ENCODE assay signal across 22 cellular contexts in the genomic region with DNA sequence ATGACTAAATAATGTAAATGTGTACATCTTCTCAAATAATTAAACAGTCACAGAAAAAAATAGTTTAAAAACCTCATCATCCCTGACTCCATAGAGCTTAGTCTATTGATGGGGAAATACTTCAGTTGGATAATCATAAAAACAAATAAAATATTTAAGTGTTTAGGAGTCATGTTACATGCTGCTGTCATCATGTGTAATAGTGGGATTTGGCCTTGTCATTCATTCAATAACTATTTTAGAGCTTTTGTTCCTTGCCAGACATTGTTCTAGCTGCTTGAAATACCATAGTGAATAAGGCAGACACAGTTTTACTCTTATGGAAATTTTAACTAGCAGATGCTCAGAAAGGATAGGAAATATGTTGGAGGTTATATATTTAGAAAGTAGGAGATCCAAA.
A peak's percentile ranks its signal among the peaks of the same experiment; 100 is the strongest.
DNase-seq lines count a peak whose midpoint lies in the region; ATAC-seq and TF ChIP-seq lines count a peak whose summit lies in the region.
"Had no signal": no experiment of that assay in that cellular context is flagged by ENCODE, and none has a peak within 500 bp of the region (broad histone marks: within the 10 kb centered on the region; RNA-seq: fewer than 3 reads in every experiment).

No MANE protein-coding gene starts in this region.

- H3K4me3 ChIP-seq in adipocyte (ENCODE audit: low read length) (no peak overlapping the region), fibroblast of mammary gland (ENCODE audit: control insufficient read depth, low read depth, low read length) (no peak overlapping the region)
- H3K4me3 ChIP-seq: transverse colon had no signal

- peaks cover 4% of the 10 kb centered on the region for H3K4me1 ChIP-seq in adipocyte (ENCODE audit: control insufficient read depth, insufficient read depth, low read length)
- H3K4me1 ChIP-seq: transverse colon had no signal

- no peaks in the 10 kb centered on the region for H3K36me3 ChIP-seq in adipocyte (ENCODE audit: control insufficient read depth, insufficient read depth, low read length, severe bottlenecking)
- H3K36me3 ChIP-seq: transverse colon had no signal

- peak; percentile 17 for DNase-seq in NCI-H446 treated with DMSO at 0.1 percent for 48 hours (lab: John Stamatoyannopoulos, UW)
- DNase-seq in NCI-H446 (lab: John Stamatoyannopoulos, UW), result no peak
- peak; percentile 77 for DNase-seq in adipocyte (ENCODE audit: low read depth)
- peak; percentile 78 for DNase-seq in fibroblast of mammary gland (ENCODE audit: low read depth)
- DNase-seq in NCI-H146 treated with DMSO at 0.1 percent for 48 hours (lab: John Stamatoyannopoulos, UW; ENCODE audit: unreplicated experiment), result no peak
- DNase-seq in AML-193 (lab: John Stamatoyannopoulos, UW), result no peak
- no peak for DNase-seq in GF-D8 (lab: John Stamatoyannopoulos, UW)
- DNase-seq: 8988T; activated CD4-positive, CD25-positive, alpha-beta regulatory T cell treated with anti-CD3 and anti-CD28 coated beads, Interleukin-2, amount 50 U/mL, for 72 hours; activated gamma-delta T cell; CD4-positive, alpha-beta T cell; DND-41; kidney; MM.1S; natural killer cell; NCI-H2029; NCI-H524 treated with DMSO at 0.1 percent for 48 hours; SHP77 treated with DMSO at 0.1 percent for 48 hours; stimulated activated naive CD4-positive, alpha-beta T cell; T-helper 9 cell; transverse colon had no signal

- H3K9me3 ChIP-seq in adipocyte (ENCODE audit: control insufficient read depth, low read length), result no peaks in the 10 kb centered on the region
- H3K9me3 ChIP-seq: transverse colon had no signal

- H3K27me3 ChIP-seq in adipocyte (replicated peaks; ENCODE audit: control insufficient read depth, insufficient read depth, low read length), result no peaks in the 10 kb centered on the region
- H3K27me3 ChIP-seq: transverse colon had no signal

- H3K9ac ChIP-seq in adipocyte (ENCODE audit: low read length), result no peak overlapping the region

- ATAC-seq in GM21381 (IDR thresholded peaks at IDR 0.05; ENCODE audit: unreplicated experiment), result no peak
- ATAC-seq: natural killer cell had no signal

- no peak for TF ChIP-seq CTCF in fibroblast of mammary gland (conservative IDR thresholded peaks at IDR 0.05; ENCODE audit: control insufficient read depth, insufficient read depth, low read depth, low read length)

Comparison
In these comparisons a context has a peak if more than half of its experiments do, and no peak if none do; other contexts are left out.
1. DNase-seq: peak in NCI-H446 treated with DMSO at 0.1 percent for 48 hours (single experiment), adipocyte (single experiment) and fibroblast of mammary gland (single experiment); none in NCI-H446 (0 of 2), NCI-H146 treated with DMSO at 0.1 percent for 48 hours (single experiment), AML-193 (0 of 2) and GF-D8 (single experiment).